1 cellular context compared by ENCODE assay signal in genomic region chr15:43316007-43316968, GRCh38.
TF ChIP-seq lines count a peak whose summit lies in the region.

No MANE protein-coding gene starts in this region.

TF ChIP-seq in GM23338, 12 proteins besides CTCF, POLR2A, EP300 and RAD21:
- TF ChIP-seq, protein P1, sequence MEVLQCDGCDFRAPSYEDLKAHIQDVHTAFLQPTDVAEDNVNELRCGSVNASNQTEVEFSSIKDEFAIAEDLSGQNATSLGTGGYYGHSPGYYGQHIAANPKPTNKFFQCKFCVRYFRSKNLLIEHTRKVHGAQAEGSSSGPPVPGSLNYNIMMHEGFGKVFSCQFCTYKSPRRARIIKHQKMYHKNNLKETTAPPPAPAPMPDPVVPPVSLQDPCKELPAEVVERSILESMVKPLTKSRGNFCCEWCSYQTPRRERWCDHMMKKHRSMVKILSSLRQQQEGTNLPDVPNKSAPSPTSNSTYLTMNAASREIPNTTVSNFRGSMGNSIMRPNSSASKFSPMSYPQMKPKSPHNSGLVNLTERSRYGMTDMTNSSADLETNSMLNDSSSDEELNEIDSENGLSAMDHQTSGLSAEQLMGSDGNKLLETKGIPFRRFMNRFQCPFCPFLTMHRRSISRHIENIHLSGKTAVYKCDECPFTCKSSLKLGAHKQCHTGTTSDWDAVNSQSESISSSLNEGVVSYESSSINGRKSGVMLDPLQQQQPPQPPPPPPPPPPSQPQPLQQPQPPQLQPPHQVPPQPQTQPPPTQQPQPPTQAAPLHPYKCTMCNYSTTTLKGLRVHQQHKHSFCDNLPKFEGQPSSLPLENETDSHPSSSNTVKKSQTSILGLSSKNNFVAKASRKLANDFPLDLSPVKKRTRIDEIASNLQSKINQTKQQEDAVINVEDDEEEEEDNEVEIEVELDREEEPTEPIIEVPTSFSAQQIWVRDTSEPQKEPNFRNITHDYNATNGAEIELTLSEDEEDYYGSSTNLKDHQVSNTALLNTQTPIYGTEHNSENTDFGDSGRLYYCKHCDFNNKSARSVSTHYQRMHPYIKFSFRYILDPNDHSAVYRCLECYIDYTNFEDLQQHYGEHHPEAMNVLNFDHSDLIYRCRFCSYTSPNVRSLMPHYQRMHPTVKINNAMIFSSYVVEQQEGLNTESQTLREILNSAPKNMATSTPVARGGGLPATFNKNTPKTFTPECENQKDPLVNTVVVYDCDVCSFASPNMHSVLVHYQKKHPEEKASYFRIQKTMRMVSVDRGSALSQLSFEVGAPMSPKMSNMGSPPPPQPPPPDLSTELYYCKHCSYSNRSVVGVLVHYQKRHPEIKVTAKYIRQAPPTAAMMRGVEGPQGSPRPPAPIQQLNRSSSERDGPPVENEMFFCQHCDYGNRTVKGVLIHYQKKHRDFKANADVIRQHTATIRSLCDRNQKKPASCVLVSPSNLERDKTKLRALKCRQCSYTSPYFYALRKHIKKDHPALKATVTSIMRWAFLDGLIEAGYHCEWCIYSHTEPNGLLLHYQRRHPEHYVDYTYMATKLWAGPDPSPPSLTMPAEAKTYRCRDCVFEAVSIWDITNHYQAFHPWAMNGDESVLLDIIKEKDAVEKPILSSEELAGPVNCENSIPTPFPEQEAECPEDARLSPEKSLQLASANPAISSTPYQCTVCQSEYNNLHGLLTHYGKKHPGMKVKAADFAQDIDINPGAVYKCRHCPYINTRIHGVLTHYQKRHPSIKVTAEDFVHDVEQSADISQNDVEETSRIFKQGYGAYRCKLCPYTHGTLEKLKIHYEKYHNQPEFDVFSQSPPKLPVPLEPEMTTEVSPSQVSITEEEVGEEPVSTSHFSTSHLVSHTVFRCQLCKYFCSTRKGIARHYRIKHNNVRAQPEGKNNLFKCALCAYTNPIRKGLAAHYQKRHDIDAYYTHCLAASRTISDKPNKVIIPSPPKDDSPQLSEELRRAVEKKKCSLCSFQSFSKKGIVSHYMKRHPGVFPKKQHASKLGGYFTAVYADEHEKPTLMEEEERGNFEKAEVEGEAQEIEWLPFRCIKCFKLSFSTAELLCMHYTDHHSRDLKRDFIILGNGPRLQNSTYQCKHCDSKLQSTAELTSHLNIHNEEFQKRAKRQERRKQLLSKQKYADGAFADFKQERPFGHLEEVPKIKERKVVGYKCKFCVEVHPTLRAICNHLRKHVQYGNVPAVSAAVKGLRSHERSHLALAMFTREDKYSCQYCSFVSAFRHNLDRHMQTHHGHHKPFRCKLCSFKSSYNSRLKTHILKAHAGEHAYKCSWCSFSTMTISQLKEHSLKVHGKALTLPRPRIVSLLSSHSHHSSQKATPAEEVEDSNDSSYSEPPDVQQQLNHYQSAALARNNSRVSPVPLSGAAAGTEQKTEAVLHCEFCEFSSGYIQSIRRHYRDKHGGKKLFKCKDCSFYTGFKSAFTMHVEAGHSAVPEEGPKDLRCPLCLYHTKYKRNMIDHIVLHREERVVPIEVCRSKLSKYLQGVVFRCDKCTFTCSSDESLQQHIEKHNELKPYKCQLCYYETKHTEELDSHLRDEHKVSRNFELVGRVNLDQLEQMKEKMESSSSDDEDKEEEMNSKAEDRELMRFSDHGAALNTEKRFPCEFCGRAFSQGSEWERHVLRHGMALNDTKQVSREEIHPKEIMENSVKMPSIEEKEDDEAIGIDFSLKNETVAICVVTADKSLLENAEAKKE (CRISPR knock-in tag; IDR thresholded peaks at IDR 0.05), result no peak
- TF ChIP-seq EZH2phosphoT487 (IDR thresholded peaks at IDR 0.05; ENCODE audit: unreplicated experiment) (no peak), JUNB (IDR thresholded peaks at IDR 0.05; ENCODE audit: unreplicated experiment) (no peak), ETS1 (IDR thresholded peaks at IDR 0.05) (no peak), ZNF114 (CRISPR knock-in tag; IDR thresholded peaks at IDR 0.05) (no peak), NANOG (IDR thresholded peaks at IDR 0.05; ENCODE audit: borderline replicate concordance) (no peak), EZH2 (IDR thresholded peaks at IDR 0.05; ENCODE audit: low read depth, unreplicated experiment) (no peak), ZNF331 (CRISPR knock-in tag; IDR thresholded peaks at IDR 0.05; ENCODE audit: low read depth) (no peak), CREB1 (CRISPR knock-in tag; IDR thresholded peaks at IDR 0.05; ENCODE audit: low read depth) (no peak), POLR2AphosphoS5 (IDR thresholded peaks at IDR 0.05; ENCODE audit: low read depth) (no peak), REST (IDR thresholded peaks at IDR 0.05; ENCODE audit: unreplicated experiment) (no peak), STAT1 (IDR thresholded peaks at IDR 0.05; ENCODE audit: unreplicated experiment) (no peak)
